ENCODE assay signal across 18 cellular contexts in the genomic region with DNA sequence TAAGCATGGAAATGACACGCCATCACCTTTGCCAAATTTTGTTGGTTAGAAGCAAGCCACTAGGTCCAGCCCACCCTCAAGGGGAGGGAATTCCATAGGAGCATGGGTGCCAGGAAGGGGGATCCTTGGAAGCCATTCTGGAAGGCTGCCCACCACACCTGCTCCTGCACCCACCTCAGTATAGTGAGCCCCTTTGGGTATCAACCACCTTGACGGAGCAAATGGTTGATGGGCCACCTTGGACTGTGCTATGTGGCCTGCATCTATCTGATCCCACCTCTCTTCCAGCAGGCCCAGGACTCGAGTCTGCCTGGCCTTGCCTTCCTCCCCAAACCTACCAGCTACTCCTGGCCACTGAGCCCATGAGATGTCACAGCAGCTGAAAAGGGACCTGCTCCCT. TPM values are rescaled to one million over a fixed set of nuclear protein-coding genes. Genes with fewer than 3 reads are reported as not detected.
"Had no signal": no experiment of that assay in that cellular context is flagged by ENCODE, and none has a peak within 500 bp of the region (broad histone marks: within the 10 kb centered on the region; RNA-seq: fewer than 3 reads in every experiment).

No MANE protein-coding gene starts in this region.

RNA-seq across cellular contexts. Expression of a gene that starts 7.9 kb away (rescaled TPM):
- total RNA-seq: naive thymus-derived CD4-positive, alpha-beta T cell; natural killer cell; neural crest cell; omental fat pad; ovary; progenitor cell of endocrine pancreas; psoas muscle; renal cortical epithelial cell; right cardiac atrium; right lobe of liver; smooth muscle cell; suprapubic skin; transverse colon; upper lobe of right lung; urinary bladder; uterus had no signal
- polyA plus RNA-seq: naive thymus-derived CD4-positive, alpha-beta T cell; ovary; psoas muscle; right cardiac atrium; smooth muscle cell; thymus; urinary bladder had no signal

RNA-seq across cellular contexts. Expression of a gene that starts 13.7 kb away (rescaled TPM):
- total RNA-seq: omental fat pad, psoas muscle, right cardiac atrium, right lobe of liver, smooth muscle cell, suprapubic skin, urinary bladder had no signal
- polyA plus RNA-seq: psoas muscle had no signal

RNA-seq across cellular contexts. Expression of a gene that starts 17.6 kb away (rescaled TPM):
- total RNA-seq: naive thymus-derived CD4-positive, alpha-beta T cell; natural killer cell; neural crest cell; omental fat pad; ovary; progenitor cell of endocrine pancreas; psoas muscle; renal cortical epithelial cell; right cardiac atrium; right lobe of liver; smooth muscle cell; suprapubic skin; testis; transverse colon; upper lobe of right lung; urinary bladder; uterus had no signal
- polyA plus RNA-seq: naive thymus-derived CD4-positive, alpha-beta T cell; ovary; psoas muscle; right cardiac atrium; smooth muscle cell; thymus; urinary bladder had no signal
